Comparison of ENCODE assay signal across 18 cellular contexts in the genomic region with DNA sequence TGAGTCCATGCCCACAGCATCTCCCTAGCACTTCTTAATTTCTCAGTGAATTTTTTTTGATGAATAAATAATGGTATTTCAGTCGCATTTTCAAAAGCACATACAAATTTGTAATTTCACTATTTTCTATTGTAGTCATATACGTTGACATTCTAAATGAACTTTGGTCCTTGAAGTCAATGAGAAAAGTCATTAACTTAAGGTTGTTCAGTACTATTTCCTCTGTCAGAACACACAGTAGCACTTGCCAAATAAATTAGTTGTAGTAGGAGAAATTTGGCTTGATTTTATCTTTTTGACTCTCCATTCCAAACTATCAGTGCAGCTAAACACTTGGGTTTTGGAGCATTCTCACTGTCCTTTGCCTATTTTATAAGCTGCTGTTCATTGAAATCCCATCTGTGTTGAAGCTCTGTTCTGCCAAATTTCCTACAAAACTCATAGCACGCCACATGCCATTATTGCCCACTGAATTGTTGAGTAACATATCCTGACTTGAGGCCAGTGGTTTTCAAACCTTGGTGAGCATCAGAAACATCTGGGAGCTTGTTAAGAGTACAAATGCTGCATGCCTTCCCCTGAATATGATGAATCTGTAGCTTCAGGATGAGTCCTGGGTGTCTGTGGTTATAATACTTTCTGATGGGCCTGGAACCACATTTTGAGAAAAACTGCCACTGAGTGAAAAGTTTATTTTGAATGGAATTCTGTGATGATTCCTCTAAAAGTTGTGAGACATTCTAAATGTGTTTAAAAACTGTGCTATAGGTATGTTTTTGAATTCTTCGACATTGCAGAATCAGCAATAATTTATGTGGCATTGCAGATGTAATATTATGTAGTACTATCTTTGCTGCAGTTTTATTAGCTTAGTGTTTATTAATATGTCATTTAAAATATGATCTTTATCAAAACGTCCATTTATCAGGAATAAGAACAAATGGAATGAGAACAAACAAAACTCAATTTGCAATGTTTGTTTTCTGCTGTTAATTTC.
"Had no signal": no experiment of that assay in that cellular context is flagged by ENCODE, and none has a peak within 500 bp of the region (broad histone marks: within the 10 kb centered on the region; RNA-seq: fewer than 3 reads in every experiment).

No MANE protein-coding gene starts in this region.

- H3K27me3 ChIP-seq: brain microvascular endothelial cell, hepatocyte, left lung, neutrophil, transverse colon had no signal

- DNase-seq: activated CD4-positive, alpha-beta T cell treated with anti-CD3 and anti-CD28 coated beads, Interleukin-2, amount 10 ng/mL, durations not matched to agents 7 days and 5 days; activated CD4-positive, CD25-positive, alpha-beta regulatory T cell; activated naive CD4-positive, alpha-beta T cell treated with Interleukin-2 at 50 U/mL for 16 hours; anterior cingulate cortex; brain microvascular endothelial cell; effector CD8-positive, alpha-beta T cell; left lung; natural killer cell; stimulated activated CD4-positive, alpha-beta T cell treated with anti-CD3 and anti-CD28 coated beads, Interleukin-15, amount 100 ng/mL, for 24 hours; stimulated activated CD4-positive, alpha-beta T cell treated with anti-CD3 and anti-CD28 coated beads, Interleukin-4, amount 100 ng/mL, for 1 hour; stimulated activated naive CD4-positive, alpha-beta T cell; substantia nigra; T-helper 2 cell; transverse colon had no signal

- H3K4me3 ChIP-seq: coronary artery, hepatocyte, left lung, transverse colon had no signal

- FAIRE-seq: keratinocyte had no signal

- H3K36me3 ChIP-seq: brain microvascular endothelial cell, left lung, neutrophil, transverse colon had no signal
